In the genomic region with DNA sequence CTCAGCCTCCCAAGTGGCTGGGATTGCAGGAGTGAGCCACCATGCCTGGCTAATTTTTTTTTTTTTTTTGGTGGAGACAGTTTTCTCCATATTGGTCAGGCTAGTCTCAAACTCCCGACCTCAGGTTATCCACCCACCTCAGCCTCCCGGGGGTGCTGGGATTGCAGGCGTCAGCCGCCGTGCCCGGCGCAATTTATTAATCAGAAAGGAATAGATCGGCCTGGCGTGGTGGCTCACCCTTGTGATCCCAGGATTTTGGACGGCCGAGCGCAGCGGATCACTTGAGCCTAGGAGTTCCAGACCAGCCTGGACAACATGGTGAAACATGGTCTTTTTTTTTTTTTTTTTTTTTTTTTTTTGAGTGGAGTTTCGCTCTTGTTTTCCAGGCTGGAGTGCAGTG, we compare ENCODE assay signal across 37 cellular contexts. TPM values are rescaled to one million over a fixed set of nuclear protein-coding genes. Genes with fewer than 3 reads are reported as not detected.
"Had no signal": no experiment of that assay in that cellular context is flagged by ENCODE, and none has a peak within 500 bp of the region (broad histone marks: within the 10 kb centered on the region; RNA-seq: fewer than 3 reads in every experiment).

No MANE protein-coding gene starts in this region.

- DNase-seq: Karpas-422, Kasumi-1, KG1, MG63, MM.1S, NCI-H1048, NCI-H1092, NCI-H1092 treated with DMSO at 0.1 percent for 48 hours, NCI-H1105, NCI-H1105 treated with DMSO at 0.1 percent for 48 hours, NCI-H1417, NCI-H1417 treated with DMSO at 0.1 percent for 48 hours, NCI-H1436, NCI-H1436 treated with DMSO at 0.1 percent for 48 hours, NCI-H146, NCI-H1694, NCI-H1694 treated with DMSO at 0.1 percent for 48 hours, NCI-H187, NCI-H187 treated with DMSO at 0.1 percent for 48 hours, NCI-H1930, NCI-H2029, NCI-H2029 treated with DMSO at 0.1 percent for 48 hours, NCI-H2081, NCI-H2081 treated with DMSO at 0.1 percent for 48 hours, NCI-H2107, NCI-H2171, NCI-H2171 treated with DMSO at 0.1 percent for 48 hours, NCI-H2227 treated with DMSO at 0.1 percent for 48 hours, NCI-H226, NCI-H345, NCI-H446, NCI-H446 treated with DMSO at 0.1 percent for 48 hours, NCI-H510A, NCI-H510A treated with DMSO at 0.1 percent for 48 hours had no signal

- H3K4me2 ChIP-seq: KMS-11 had no signal

- H3K9ac ChIP-seq: KMS-11 had no signal

- H3K9me3 ChIP-seq: MG63 had no signal

- H3K4me3 ChIP-seq: MG63 had no signal

- H3K27ac ChIP-seq: KMS-11 had no signal

- H3K27me3 ChIP-seq: MG63 had no signal

- H3K36me3 ChIP-seq: MG63 had no signal

RNA-seq across cellular contexts. Expression of gene GOLGA8M, which starts 13.3 kb away (rescaled TPM):
- total RNA-seq: M059J, NCI-H460 had no signal
